1 cellular context compared by ENCODE assay signal in the genomic region with DNA sequence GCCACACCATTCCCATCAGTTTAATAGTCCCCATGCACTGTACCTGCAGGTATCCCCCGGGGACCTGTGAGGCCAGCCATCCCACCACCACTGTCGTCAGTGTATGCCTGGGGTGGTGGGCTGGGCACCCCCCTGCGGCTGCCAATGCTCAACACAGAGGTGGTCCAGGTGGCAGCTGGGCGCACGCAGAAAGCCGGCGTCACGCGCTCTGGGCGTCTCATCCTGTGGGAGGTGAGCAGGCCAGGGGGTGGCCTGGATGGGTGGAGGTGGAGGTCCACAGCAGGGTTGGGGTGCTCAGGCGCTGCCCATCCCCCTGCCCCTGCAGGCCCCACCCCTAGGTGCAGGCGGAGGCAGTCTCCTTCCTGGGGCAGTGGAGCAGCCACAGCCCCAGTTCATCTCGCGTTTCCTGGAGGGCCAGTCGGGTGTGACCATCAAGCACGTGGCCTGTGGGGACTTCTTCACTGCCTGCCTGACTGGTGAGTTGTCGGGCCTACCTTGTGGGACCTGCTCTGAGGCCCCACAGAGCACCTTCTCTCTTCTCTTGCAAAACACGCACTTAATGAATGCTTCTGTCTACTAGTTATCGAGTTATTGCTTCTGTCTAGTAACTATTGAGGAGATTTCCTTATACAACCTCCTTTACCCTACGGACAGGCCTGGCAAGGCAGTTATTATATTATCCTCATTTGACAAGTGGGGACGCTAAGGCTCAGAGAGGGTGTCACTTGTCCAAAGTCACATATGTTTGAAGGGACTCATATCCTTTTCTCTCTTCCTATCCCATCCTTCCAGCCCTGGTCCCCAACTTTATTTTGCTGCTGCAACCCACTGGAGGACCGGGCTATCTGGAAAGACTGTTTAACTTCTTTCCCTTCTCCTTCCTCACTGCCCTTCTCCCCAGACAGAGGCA.
TF ChIP-seq lines count a peak whose summit lies in the region.

No MANE protein-coding gene starts in this region.

TF ChIP-seq in SK-N-SH, 30 proteins besides CTCF, POLR2A, EP300 and RAD21 (continued from another document):
- TF ChIP-seq, protein P1, sequence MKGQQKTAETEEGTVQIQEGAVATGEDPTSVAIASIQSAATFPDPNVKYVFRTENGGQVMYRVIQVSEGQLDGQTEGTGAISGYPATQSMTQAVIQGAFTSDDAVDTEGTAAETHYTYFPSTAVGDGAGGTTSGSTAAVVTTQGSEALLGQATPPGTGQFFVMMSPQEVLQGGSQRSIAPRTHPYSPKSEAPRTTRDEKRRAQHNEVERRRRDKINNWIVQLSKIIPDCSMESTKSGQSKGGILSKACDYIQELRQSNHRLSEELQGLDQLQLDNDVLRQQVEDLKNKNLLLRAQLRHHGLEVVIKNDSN (IDR thresholded peaks at IDR 0.05; ENCODE audit: borderline replicate concordance, low read depth): no peak
- TF ChIP-seq ELF1 (IDR thresholded peaks at IDR 0.05) (no peak), FOXJ3 (CRISPR knock-in tag; IDR thresholded peaks at IDR 0.05) (no peak), GATA2 (CRISPR knock-in tag; IDR thresholded peaks at IDR 0.05) (no peak), SIN3A (IDR thresholded peaks at IDR 0.05; ENCODE audit: borderline replicate concordance, low read depth, low read length) (no peak)
TF ChIP-seq in SK-N-SH: peak in this region for 0.
